ENCODE assay signal across 1 cellular context in genomic region chr19:55250262-55251036, GRCh38.
TF ChIP-seq lines count a peak whose summit lies in the region.

No MANE protein-coding gene starts in this region.

TF ChIP-seq in WTC11, 78 proteins besides CTCF, POLR2A, EP300 and RAD21 (continued from another document):
- no peak for TF ChIP-seq PRDM15 (CRISPR knock-in tag; IDR thresholded peaks at IDR 0.05)
